ENCODE assay signal across 2 cellular contexts in the genomic region with DNA sequence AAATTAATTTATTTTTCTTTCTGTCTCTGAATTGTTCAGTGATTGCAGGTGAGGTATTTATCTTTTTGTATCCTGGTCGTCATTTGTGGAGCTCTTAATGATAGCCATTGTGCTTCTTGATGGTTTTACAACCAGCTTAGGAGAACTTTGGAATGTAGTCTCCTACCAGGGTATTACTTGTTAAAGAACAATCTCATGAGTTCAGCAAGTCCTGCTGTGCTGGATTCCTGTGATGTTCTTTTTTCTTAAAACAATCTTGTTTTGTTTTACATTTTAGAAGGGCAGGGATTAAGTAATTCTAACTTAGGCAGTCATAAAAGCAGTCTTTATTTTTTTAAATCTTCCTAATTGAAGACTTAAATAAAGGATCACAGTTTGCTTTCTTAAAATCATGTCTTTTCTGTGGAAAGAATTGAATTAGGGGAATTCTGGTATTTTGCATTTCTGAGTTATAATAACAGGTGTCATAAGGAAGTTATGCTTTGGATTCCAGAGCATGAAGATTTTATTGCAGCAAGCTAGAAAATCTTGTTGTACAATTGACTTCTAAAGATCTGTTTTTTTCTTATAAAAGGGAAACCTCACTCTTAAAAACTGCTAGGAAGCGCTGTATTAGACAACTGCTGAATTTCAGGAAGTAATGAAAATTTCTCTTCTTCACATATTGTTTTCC.
TF ChIP-seq lines count a peak whose summit lies in the region.

No MANE protein-coding gene starts in this region.

TF ChIP-seq in IMR-90, 13 proteins besides CTCF, POLR2A, EP300 and RAD21:
- TF ChIP-seq NFE2L2 (IDR thresholded peaks at IDR 0.05; ENCODE audit: low read depth, low read length) (no peak), FOS (IDR thresholded peaks at IDR 0.05; ENCODE audit: low read depth, low read length) (no peak), CHD1 (IDR thresholded peaks at IDR 0.05; ENCODE audit: low read depth, low read length) (no peak), BHLHE40 (IDR thresholded peaks at IDR 0.05; ENCODE audit: low read depth, low read length) (no peak), SMC3 (IDR thresholded peaks at IDR 0.05; ENCODE audit: low read depth, low read length) (no peak), RFX5 (IDR thresholded peaks at IDR 0.05; ENCODE audit: low read depth, low read length) (no peak), MXI1 (IDR thresholded peaks at IDR 0.05; ENCODE audit: borderline replicate concordance, low read depth, low read length) (no peak), MAFK (IDR thresholded peaks at IDR 0.05; ENCODE audit: low read depth, low read length) (no peak), MAZ (IDR thresholded peaks at IDR 0.05; ENCODE audit: borderline replicate concordance, low read depth, low read length) (no peak), CEBPB (IDR thresholded peaks at IDR 0.05; ENCODE audit: low read depth, low read length) (no peak), RCOR1 (IDR thresholded peaks at IDR 0.05; ENCODE audit: insufficient replicate concordance, low read length) (no peak)
- TF ChIP-seq, protein P1, sequence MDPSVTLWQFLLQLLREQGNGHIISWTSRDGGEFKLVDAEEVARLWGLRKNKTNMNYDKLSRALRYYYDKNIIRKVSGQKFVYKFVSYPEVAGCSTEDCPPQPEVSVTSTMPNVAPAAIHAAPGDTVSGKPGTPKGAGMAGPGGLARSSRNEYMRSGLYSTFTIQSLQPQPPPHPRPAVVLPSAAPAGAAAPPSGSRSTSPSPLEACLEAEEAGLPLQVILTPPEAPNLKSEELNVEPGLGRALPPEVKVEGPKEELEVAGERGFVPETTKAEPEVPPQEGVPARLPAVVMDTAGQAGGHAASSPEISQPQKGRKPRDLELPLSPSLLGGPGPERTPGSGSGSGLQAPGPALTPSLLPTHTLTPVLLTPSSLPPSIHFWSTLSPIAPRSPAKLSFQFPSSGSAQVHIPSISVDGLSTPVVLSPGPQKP (IDR thresholded peaks at IDR 0.05; ENCODE audit: borderline replicate concordance, low read depth, low read length), result no peak
- TF ChIP-seq, protein P2, sequence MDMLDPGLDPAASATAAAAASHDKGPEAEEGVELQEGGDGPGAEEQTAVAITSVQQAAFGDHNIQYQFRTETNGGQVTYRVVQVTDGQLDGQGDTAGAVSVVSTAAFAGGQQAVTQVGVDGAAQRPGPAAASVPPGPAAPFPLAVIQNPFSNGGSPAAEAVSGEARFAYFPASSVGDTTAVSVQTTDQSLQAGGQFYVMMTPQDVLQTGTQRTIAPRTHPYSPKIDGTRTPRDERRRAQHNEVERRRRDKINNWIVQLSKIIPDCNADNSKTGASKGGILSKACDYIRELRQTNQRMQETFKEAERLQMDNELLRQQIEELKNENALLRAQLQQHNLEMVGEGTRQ (IDR thresholded peaks at IDR 0.05; ENCODE audit: low read depth, low read length), result no peak

TF ChIP-seq in SK-N-SH, 30 proteins besides CTCF, POLR2A, EP300 and RAD21:
- TF ChIP-seq, protein P2 (IDR thresholded peaks at IDR 0.05; ENCODE audit: borderline replicate concordance, low read depth, low read length), result no peak
- no peak for TF ChIP-seq GATA2 (CRISPR knock-in tag; IDR thresholded peaks at IDR 0.05)
- TF ChIP-seq, protein P3, sequence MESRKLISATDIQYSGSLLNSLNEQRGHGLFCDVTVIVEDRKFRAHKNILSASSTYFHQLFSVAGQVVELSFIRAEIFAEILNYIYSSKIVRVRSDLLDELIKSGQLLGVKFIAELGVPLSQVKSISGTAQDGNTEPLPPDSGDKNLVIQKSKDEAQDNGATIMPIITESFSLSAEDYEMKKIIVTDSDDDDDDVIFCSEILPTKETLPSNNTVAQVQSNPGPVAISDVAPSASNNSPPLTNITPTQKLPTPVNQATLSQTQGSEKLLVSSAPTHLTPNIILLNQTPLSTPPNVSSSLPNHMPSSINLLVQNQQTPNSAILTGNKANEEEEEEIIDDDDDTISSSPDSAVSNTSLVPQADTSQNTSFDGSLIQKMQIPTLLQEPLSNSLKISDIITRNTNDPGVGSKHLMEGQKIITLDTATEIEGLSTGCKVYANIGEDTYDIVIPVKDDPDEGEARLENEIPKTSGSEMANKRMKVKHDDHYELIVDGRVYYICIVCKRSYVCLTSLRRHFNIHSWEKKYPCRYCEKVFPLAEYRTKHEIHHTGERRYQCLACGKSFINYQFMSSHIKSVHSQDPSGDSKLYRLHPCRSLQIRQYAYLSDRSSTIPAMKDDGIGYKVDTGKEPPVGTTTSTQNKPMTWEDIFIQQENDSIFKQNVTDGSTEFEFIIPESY (IDR thresholded peaks at IDR 0.05; ENCODE audit: borderline replicate concordance, low read depth), result no peak
- TF ChIP-seq, protein P4, sequence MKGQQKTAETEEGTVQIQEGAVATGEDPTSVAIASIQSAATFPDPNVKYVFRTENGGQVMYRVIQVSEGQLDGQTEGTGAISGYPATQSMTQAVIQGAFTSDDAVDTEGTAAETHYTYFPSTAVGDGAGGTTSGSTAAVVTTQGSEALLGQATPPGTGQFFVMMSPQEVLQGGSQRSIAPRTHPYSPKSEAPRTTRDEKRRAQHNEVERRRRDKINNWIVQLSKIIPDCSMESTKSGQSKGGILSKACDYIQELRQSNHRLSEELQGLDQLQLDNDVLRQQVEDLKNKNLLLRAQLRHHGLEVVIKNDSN (IDR thresholded peaks at IDR 0.05; ENCODE audit: borderline replicate concordance, low read depth), result no peak
